8 cellular contexts compared by ENCODE assay signal in genomic region chr12:120301962-120302815, GRCh38. TPM values are rescaled to one million over a fixed set of nuclear protein-coding genes. Genes with fewer than 3 reads are reported as not detected.
DNase-seq lines count a peak whose midpoint lies in the region; ATAC-seq, FAIRE-seq and TF ChIP-seq lines count a peak whose summit lies in the region.

Gene SIRT4 (plus strand): TSS chr12:120302321. CDS start chr12:120303562, 1,241 bp downstream.

- H3K79me2 ChIP-seq in DOHH2 (ENCODE audit: control insufficient read depth, low read length) (no peaks in the 10 kb centered on the region), Karpas-422 (ENCODE audit: low read length) (no peaks in the 10 kb centered on the region)

- peak within 1 kb of the TSS; percentile 96 to 99 (median 99) for H3K27ac Mint-ChIP-seq in nephron
- H3K27ac Mint-ChIP-seq in stimulated activated naive CD8-positive, alpha-beta T cell treated with anti-CD3 and anti-CD28 coated beads, Interleukin-15, Interleukin-2, amounts not matched to agents 100 ng/mL and 50 ng/mL, for 24 hours, result peak within 1 kb of the TSS; percentile 91

- H3K4me1 ChIP-seq in DOHH2 (ENCODE audit: control insufficient read depth, low read length) (peaks cover 3% of the 10 kb centered on the region; the same call in 1 of the 2 replicates), Karpas-422 (ENCODE audit: low read length) (peaks cover 8% of the 10 kb centered on the region)

- H3K9me3 Mint-ChIP-seq in nephron, result no peaks in the 10 kb centered on the region
- no peaks in the 10 kb centered on the region for H3K9me3 Mint-ChIP-seq in stimulated activated naive CD8-positive, alpha-beta T cell treated with anti-CD3 and anti-CD28 coated beads, Interleukin-15, Interleukin-2, amounts not matched to agents 100 ng/mL and 50 ng/mL, for 24 hours

- no peaks in the 10 kb centered on the region for H3F3A ChIP-seq in DOHH2 (ENCODE audit: control insufficient read depth, insufficient read depth)

- peak within 1 kb of the TSS; percentile 95 for H2AFZ ChIP-seq in Karpas-422 (ENCODE audit: low read length)

- H3K9me2 ChIP-seq in DOHH2 (replicated peaks; ENCODE audit: control insufficient read depth, low read length) (no peaks in the 10 kb centered on the region), Karpas-422 (replicated peaks; ENCODE audit: insufficient read depth, low read length) (no peaks in the 10 kb centered on the region)

- H3K27ac ChIP-seq in DOHH2 (ENCODE audit: low read depth, low read length) (no peak within 1 kb of the TSS), Karpas-422 (ENCODE audit: low read length) (no peak within 1 kb of the TSS)

- H3K27me3 ChIP-seq in DOHH2 (ENCODE audit: control insufficient read depth, low read length) (peaks cover 10% of the 10 kb centered on the region; the same call in 1 of the 2 replicates), Karpas-422 (ENCODE audit: low read length) (no peaks in the 10 kb centered on the region)

- TF ChIP-seq CTCF in DOHH2 (IDR thresholded peaks at IDR 0.05; ENCODE audit: low read depth, low read length, poor library complexity, severe bottlenecking) (peak; percentile 71), fibroblast of pulmonary artery (IDR thresholded peaks at IDR 0.05; ENCODE audit: low read length, missing control alignments) (peak; percentile 74), nephron (IDR thresholded peaks at IDR 0.05; ENCODE audit: unreplicated experiment in 3 of 3) (peak; percentile 76 to 86 (median 79))

- H3K4me1 Mint-ChIP-seq in nephron, result peaks cover 5% of the 10 kb centered on the region
- H3K4me1 Mint-ChIP-seq in stimulated activated naive CD8-positive, alpha-beta T cell treated with anti-CD3 and anti-CD28 coated beads, Interleukin-15, Interleukin-2, amounts not matched to agents 100 ng/mL and 50 ng/mL, for 24 hours (ENCODE audit: low read depth), result peaks cover 9% of the 10 kb centered on the region

- H3K9ac ChIP-seq in Karpas-422 (ENCODE audit: low read length), result peak within 1 kb of the TSS; percentile 64

- FAIRE-seq in RCC 7860 (lab: Jason Lieb, UNC), result peak; percentile 84

- H3K4me3 ChIP-seq in DOHH2 (ENCODE audit: low read length), result peak within 1 kb of the TSS; percentile 76
- H3K4me3 ChIP-seq in Karpas-422 (ENCODE audit: low read length), result peak within 1 kb of the TSS; percentile 61
- peak within 1 kb of the TSS; percentile 76 for H3K4me3 ChIP-seq in fibroblast of pulmonary artery (replicated peaks; ENCODE audit: low read depth, low read length)

- H3K9me3 ChIP-seq in DOHH2 (ENCODE audit: control insufficient read depth, insufficient read depth, low read length) (no peaks in the 10 kb centered on the region), Karpas-422 (ENCODE audit: low read length) (no peaks in the 10 kb centered on the region)

- DNase-seq in Karpas-422 (peak; percentile 96), RCC 7860 (ENCODE audit: low spot score) (peak; percentile 77), fibroblast of pulmonary artery (ENCODE audit: low read depth) (peak; percentile 96)
- DNase-seq in activated T-helper 1 cell treated with anti-CD3 and anti-CD28 coated beads, Interleukin-2, amount 50 U/mL, for 16 hours (ENCODE audit: low read depth in 1 of 2, low spot score in 1 of 2), result peak; percentile 68 to 76

- H4K20me1 ChIP-seq in DOHH2 (ENCODE audit: control insufficient read depth, insufficient read depth, low read depth, low read length), result no peaks in the 10 kb centered on the region
- H4K20me1 ChIP-seq in Karpas-422 (ENCODE audit: insufficient read depth, low read depth, low read length), result no peaks in the 10 kb centered on the region

- H3K4me2 ChIP-seq in DOHH2 (ENCODE audit: low read length), result peak within 1 kb of the TSS; percentile 76
- H3K4me2 ChIP-seq in Karpas-422 (ENCODE audit: low read depth, low read length, poor library complexity, severe bottlenecking), result peak within 1 kb of the TSS; percentile 68

- peak; percentile 92 for ATAC-seq in GM21825 (IDR thresholded peaks at IDR 0.05; ENCODE audit: unreplicated experiment)

- peak within 1 kb of the TSS; percentile 85 to 96 (median 95) for H3K4me3 Mint-ChIP-seq in nephron
- H3K4me3 Mint-ChIP-seq in stimulated activated naive CD8-positive, alpha-beta T cell treated with anti-CD3 and anti-CD28 coated beads, Interleukin-15, Interleukin-2, amounts not matched to agents 100 ng/mL and 50 ng/mL, for 24 hours, result peak within 1 kb of the TSS; percentile 99

- H3K36me3 ChIP-seq in DOHH2 (ENCODE audit: control insufficient read depth, low read length) (no peaks in the 10 kb centered on the region), Karpas-422 (ENCODE audit: insufficient read depth, low read length) (no peaks in the 10 kb centered on the region)

- no peaks in the 10 kb centered on the region for H3K36me3 Mint-ChIP-seq in nephron (ENCODE audit: low read depth)
- no peaks in the 10 kb centered on the region for H3K36me3 Mint-ChIP-seq in stimulated activated naive CD8-positive, alpha-beta T cell treated with anti-CD3 and anti-CD28 coated beads, Interleukin-15, Interleukin-2, amounts not matched to agents 100 ng/mL and 50 ng/mL, for 24 hours (ENCODE audit: low read depth)

- H3K27me3 Mint-ChIP-seq in nephron (ENCODE audit: low read depth), result no peaks in the 10 kb centered on the region
- H3K27me3 Mint-ChIP-seq in stimulated activated naive CD8-positive, alpha-beta T cell treated with anti-CD3 and anti-CD28 coated beads, Interleukin-15, Interleukin-2, amounts not matched to agents 100 ng/mL and 50 ng/mL, for 24 hours, result no peaks in the 10 kb centered on the region

RNA-seq across cellular contexts. Expression of gene SIRT4, which starts in this region (rescaled TPM):
- 0.54 and 0.67 TPM in 2 replicates for total RNA-seq in Karpas-422 (2014; rRNA removed; shearing (Covaris generic); ENCODE audit: low replicate concordance)

Comparison
In these comparisons a context has a peak if more than half of its experiments do, and no peak if none do; other contexts are left out.
1. Peak in DNase-seq, H3K4me3 ChIP-seq, H3K9ac ChIP-seq and H3K4me2 ChIP-seq in Karpas-422; RNA of the gene not detected or under 1 TPM.